Comparison of ENCODE assay signal across 1 cellular context in the genomic region with DNA sequence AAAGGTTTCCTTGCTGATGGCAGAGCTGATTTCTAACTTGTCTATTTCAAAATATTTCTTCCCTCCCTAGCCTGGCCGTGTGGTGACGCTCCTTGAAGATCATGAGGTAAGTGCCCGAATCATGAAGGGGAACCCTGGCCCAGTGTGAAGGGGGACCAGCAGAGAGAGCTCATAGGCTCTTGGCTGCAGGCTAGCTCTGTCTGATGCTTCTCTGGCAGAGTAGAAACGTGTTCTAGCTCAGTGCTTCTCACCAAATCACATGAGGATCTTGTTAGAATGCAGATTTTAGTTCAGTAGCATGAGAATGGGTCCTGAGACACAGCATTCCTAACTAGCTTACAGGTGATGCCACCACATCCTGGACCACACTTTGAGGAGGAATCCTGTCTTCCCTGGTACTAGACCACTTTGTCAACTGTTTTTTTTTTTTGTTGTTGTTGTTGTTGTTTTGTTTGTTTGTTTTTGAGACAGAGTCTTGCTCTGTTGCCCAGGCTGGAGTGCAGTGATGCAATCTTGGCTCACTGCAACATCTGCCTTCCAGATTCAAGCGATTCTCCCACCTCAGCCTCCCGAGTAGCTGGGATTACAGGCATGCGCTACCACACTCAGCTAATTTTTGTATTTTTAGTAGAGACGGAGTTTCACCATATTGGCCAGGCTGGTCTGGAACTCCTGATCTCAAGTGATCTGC.
TF ChIP-seq lines count a peak whose summit lies in the region.
"Not testable (repeated sequence)": the region's sequence is repeated elsewhere in the genome, so short reads cannot be mapped to it uniquely, and the experiment has no call there.

No MANE protein-coding gene starts in this region.

TF ChIP-seq in HepG2, 621 proteins besides CTCF, POLR2A, EP300 and RAD21:
- TF ChIP-seq ATF7 (IDR thresholded peaks at IDR 0.05) (0 out of 2 replicates have a peak, but pooled peaks have one; percentile 5), FOXP1 (IDR thresholded peaks at IDR 0.05) (peak; percentile 73; the same call in 1 of the 2 replicates)
- TF ChIP-seq ATF7, FOXP1 (CRISPR knock-in tag; IDR thresholded peaks at IDR 0.05): not testable (repeated sequence)
